13 cellular contexts compared by ENCODE assay signal in genomic region chr3:23129817-23130216, GRCh38.
DNase-seq lines count a peak whose midpoint lies in the region; FAIRE-seq and TF ChIP-seq lines count a peak whose summit lies in the region.
"Had no signal": no experiment of that assay in that cellular context is flagged by ENCODE, and none has a peak within 500 bp of the region (broad histone marks: within the 10 kb centered on the region; RNA-seq: fewer than 3 reads in every experiment).

No MANE protein-coding gene starts in this region.

- intact Hi-C loops in sigmoid colon (cut with DNase I): no loop called here

- H3K27me3 ChIP-seq in sigmoid colon: no peaks in the 10 kb centered on the region
- no peaks in the 10 kb centered on the region for H3K27me3 ChIP-seq in WERI-Rb-1 (ENCODE audit: insufficient read depth, low read depth, severe bottlenecking)
- H3K27me3 ChIP-seq: testis had no signal

- peak overlapping the region in 1 of 4 donors; percentile 27 for H3K27ac ChIP-seq in sigmoid colon
- no peak overlapping the region for H3K27ac ChIP-seq in WERI-Rb-1
- H3K27ac ChIP-seq: HL-60, testis had no signal

- peaks cover 0 to 17% (median 10%) of the 10 kb centered on the region in 4 donors for H3K4me1 ChIP-seq in sigmoid colon
- H3K4me1 ChIP-seq: testis had no signal

- H3K9me3 ChIP-seq in sigmoid colon: no peaks in the 10 kb centered on the region
- no peaks in the 10 kb centered on the region for H3K9me3 ChIP-seq in WERI-Rb-1 (ENCODE audit: severe bottlenecking)
- H3K9me3 ChIP-seq: testis had no signal

- TF ChIP-seq CTCF in GM20000 (IDR thresholded peaks at IDR 0.05; ENCODE audit: extremely low read depth, missing control alignments) (no peak), fibroblast of pulmonary artery (IDR thresholded peaks at IDR 0.05; ENCODE audit: low read length, missing control alignments) (no peak), sigmoid colon (IDR thresholded peaks at IDR 0.05) (no peak), WERI-Rb-1 (IDR thresholded peaks at IDR 0.05; ENCODE audit: low read depth, low read length) (no peak)

- TF ChIP-seq EP300 in sigmoid colon (IDR thresholded peaks at IDR 0.05): no peak

- H3K36me3 ChIP-seq in sigmoid colon (no peaks in the 10 kb centered on the region), WERI-Rb-1 (no peaks in the 10 kb centered on the region)

- DNase-seq in AG08395 (ENCODE audit: low spot score): peak; percentile 27
- peak; percentile 11 for DNase-seq in GM20000 (ENCODE audit: low spot score)
- peak; percentile 68 for DNase-seq in NCI-H748 treated with DMSO at 0.1 percent for 48 hours (lab: John Stamatoyannopoulos, UW)
- peak; percentile 44 for DNase-seq in fibroblast of pulmonary artery (ENCODE audit: low read depth)
- DNase-seq in sigmoid colon: no peak
- DNase-seq in activated gamma-delta T cell treated with Interleukin-2 at 50 U/mL for 16 hours: no peak
- no peak for DNase-seq in WERI-Rb-1
- DNase-seq in frontal cortex (ENCODE audit: low spot score in 2 of 2): no peak
- DNase-seq: immature natural killer cell; stimulated activated CD4-positive, alpha-beta T cell treated with anti-CD3 and anti-CD28 coated beads, Interleukin-12 subunit alpha, Interleukin-12 subunit beta, amount 100 ng/mL, for 4 hours; testis had no signal

- FAIRE-seq in frontal cortex (lab: Jason Lieb, UNC): no peak
- FAIRE-seq: RCC 7860 had no signal

- 35 to 58% methylated on average over 3 of the region's 3 CpGs for WGBS in sigmoid colon, 2 donors

- H3K4me3 ChIP-seq in fibroblast of pulmonary artery (replicated peaks; ENCODE audit: low read depth, low read length) (peak overlapping the region; percentile 32), sigmoid colon (peak overlapping the region in 2 of 4 donors; percentile 16 to 24), WERI-Rb-1 (ENCODE audit: low read depth, low read length) (no peak overlapping the region)
- H3K4me3 ChIP-seq: testis had no signal

- no peak for TF ChIP-seq POLR2A in sigmoid colon (IDR thresholded peaks at IDR 0.05)

Comparison
In these comparisons a context has a peak if more than half of its experiments do, and no peak if none do; other contexts are left out.
1. DNase-seq: peak in AG08395 (single experiment), GM20000 (single experiment), NCI-H748 treated with DMSO at 0.1 percent for 48 hours (single experiment) and fibroblast of pulmonary artery (single experiment); none in sigmoid colon (single experiment), activated gamma-delta T cell treated with Interleukin-2 at 50 U/mL for 16 hours (single experiment), WERI-Rb-1 (single experiment) and frontal cortex (0 of 2).